In genomic region chr7:82080254-82080924, GRCh38 we compare ENCODE assay signal across 21 cellular contexts.
DNase-seq lines count a peak whose midpoint lies in the region; ATAC-seq, FAIRE-seq and TF ChIP-seq lines count a peak whose summit lies in the region.
"Had no signal": no experiment of that assay in that cellular context is flagged by ENCODE, and none has a peak within 500 bp of the region (broad histone marks: within the 10 kb centered on the region; RNA-seq: fewer than 3 reads in every experiment).

No MANE protein-coding gene starts in this region.

- H3K27ac ChIP-seq in OCI-LY3 (ENCODE audit: low read length) (peak overlapping the region; percentile 30), prostate gland (no peak overlapping the region)
- H3K27ac ChIP-seq: left ventricle myocardium inferior, upper lobe of left lung had no signal

- no peak for TF ChIP-seq CTCF in OCI-LY3 (IDR thresholded peaks at IDR 0.05; ENCODE audit: low read depth, low read length)
- TF ChIP-seq CTCF in prostate gland (IDR thresholded peaks at IDR 0.05) = no peak
- no peak for TF ChIP-seq CTCF in activated CD8-positive, alpha-beta T cell treated with anti-CD3 and anti-CD28 coated beads for 36 hours (IDR thresholded peaks at IDR 0.05)

- H3K27me3 ChIP-seq in OCI-LY3 (ENCODE audit: low read depth, low read length) (no peaks in the 10 kb centered on the region), prostate gland (replicated peaks; ENCODE audit: insufficient read depth) (no peaks in the 10 kb centered on the region)
- H3K27me3 ChIP-seq: upper lobe of left lung had no signal

- no peak overlapping the region for H3K27ac Mint-ChIP-seq in activated CD8-positive, alpha-beta memory T cell treated with anti-CD3 and anti-CD28 coated beads, Interleukin-2, amount 10 ng/mL, durations not matched to agents 7 days and 5 days
- no peak overlapping the region for H3K27ac Mint-ChIP-seq in activated CD8-positive, alpha-beta T cell treated with anti-CD3 and anti-CD28 coated beads for 36 hours
- H3K27ac Mint-ChIP-seq: activated CD4-positive, alpha-beta memory T cell treated with anti-CD3 and anti-CD28 coated beads for 36 hours; dendritic cell treated with granulocyte-macrophage colony-stimulating factor and Interleukin-4, amounts not matched to agents 40 ng/mL and 50 ng/mL, for 4 days; stimulated activated naive CD8-positive, alpha-beta T cell treated with anti-CD3 and anti-CD28 coated beads, Interleukin-15, amount 100 ng/mL, for 72 hours had no signal

- CTCF ChIA-PET in activated CD8-positive, alpha-beta memory T cell treated with anti-CD3 and anti-CD28 coated beads, Interleukin-2, amount 10 ng/mL, durations not matched to agents 7 days and 5 days (lab: Charles Lee) = no interaction called here
- CTCF ChIA-PET in activated CD8-positive, alpha-beta T cell treated with anti-CD3 and anti-CD28 coated beads for 36 hours (lab: Charles Lee) = interaction anchor here (1.1 to 1.2 kb wide), 2 partner anchors 9 to 650 kb away, joined by 3 to 4 read pairs; no protein-coding TSS in a partner anchor

- 59% methylated on average over 4 of the region's 4 CpGs for WGBS in prostate gland

- H3K4me3 Mint-ChIP-seq in activated CD8-positive, alpha-beta memory T cell treated with anti-CD3 and anti-CD28 coated beads, Interleukin-2, amount 10 ng/mL, durations not matched to agents 7 days and 5 days = no peak overlapping the region
- no peak overlapping the region for H3K4me3 Mint-ChIP-seq in activated CD8-positive, alpha-beta T cell treated with anti-CD3 and anti-CD28 coated beads for 36 hours
- H3K4me3 Mint-ChIP-seq: activated CD4-positive, alpha-beta memory T cell treated with anti-CD3 and anti-CD28 coated beads for 36 hours; CD4-positive, CD25-positive, alpha-beta regulatory T cell; dendritic cell treated with granulocyte-macrophage colony-stimulating factor and Interleukin-4, amounts not matched to agents 40 ng/mL and 50 ng/mL, for 4 days; stimulated activated naive CD8-positive, alpha-beta T cell treated with anti-CD3 and anti-CD28 coated beads, Interleukin-15, amount 100 ng/mL, for 72 hours had no signal

- H3K4me2 ChIP-seq in OCI-LY3 (ENCODE audit: low read length) = peak overlapping the region; percentile 58

- no peaks in the 10 kb centered on the region for H3K9me3 ChIP-seq in OCI-LY3 (ENCODE audit: insufficient read depth, low read length)
- no peaks in the 10 kb centered on the region for H3K9me3 ChIP-seq in prostate gland
- H3K9me3 ChIP-seq: left ventricle myocardium inferior, upper lobe of left lung had no signal

- H3K4me3 ChIP-seq in OCI-LY3 (ENCODE audit: low read length) (peak overlapping the region; percentile 45), prostate gland (no peak overlapping the region)
- H3K4me3 ChIP-seq: left ventricle myocardium inferior, upper lobe of left lung had no signal

- peaks cover 2% of the 10 kb centered on the region for H3K9me3 Mint-ChIP-seq in activated CD8-positive, alpha-beta memory T cell treated with anti-CD3 and anti-CD28 coated beads, Interleukin-2, amount 10 ng/mL, durations not matched to agents 7 days and 5 days (ENCODE audit: low read depth)
- H3K9me3 Mint-ChIP-seq in activated CD8-positive, alpha-beta T cell treated with anti-CD3 and anti-CD28 coated beads for 36 hours = no peaks in the 10 kb centered on the region
- H3K9me3 Mint-ChIP-seq: dendritic cell treated with granulocyte-macrophage colony-stimulating factor and Interleukin-4, amounts not matched to agents 40 ng/mL and 50 ng/mL, for 4 days; stimulated activated naive CD8-positive, alpha-beta T cell treated with anti-CD3 and anti-CD28 coated beads, Interleukin-15, amount 100 ng/mL, for 72 hours had no signal

- ATAC-seq in GM18907 (IDR thresholded peaks at IDR 0.05; ENCODE audit: unreplicated experiment) (peak; percentile 46), HG02884 (IDR thresholded peaks at IDR 0.05; ENCODE audit: unreplicated experiment) (peak; percentile 44), sciatic nerve (no peak)
- no peak for ATAC-seq in activated CD8-positive, alpha-beta memory T cell treated with anti-CD3 and anti-CD28 coated beads, Interleukin-2, amount 10 ng/mL, durations not matched to agents 7 days and 5 days
- no peak for ATAC-seq in activated CD8-positive, alpha-beta T cell treated with anti-CD3 and anti-CD28 coated beads for 36 hours
- ATAC-seq: HCT116; right cardiac atrium; stimulated activated naive CD8-positive, alpha-beta T cell treated with anti-CD3 and anti-CD28 coated beads, Interleukin-15, amount 100 ng/mL, for 72 hours had no signal

- no peaks in the 10 kb centered on the region for H3K36me3 Mint-ChIP-seq in activated CD8-positive, alpha-beta memory T cell treated with anti-CD3 and anti-CD28 coated beads, Interleukin-2, amount 10 ng/mL, durations not matched to agents 7 days and 5 days
- H3K36me3 Mint-ChIP-seq in activated CD8-positive, alpha-beta T cell treated with anti-CD3 and anti-CD28 coated beads for 36 hours (ENCODE audit: low read depth) = no peaks in the 10 kb centered on the region
- H3K36me3 Mint-ChIP-seq: activated CD4-positive, alpha-beta memory T cell treated with anti-CD3 and anti-CD28 coated beads for 36 hours; CD4-positive, CD25-positive, alpha-beta regulatory T cell had no signal

- intact Hi-C loops in prostate gland (cut with DNase I) (no loop called here), sciatic nerve (cut with DNase I) (no loop called here)
- intact Hi-C loops in activated CD8-positive, alpha-beta T cell treated with anti-CD3 and anti-CD28 coated beads for 36 hours (cut with micrococcal nuclease) = no loop called here

- peak; percentile 23 for FAIRE-seq in G401.6 (lab: Jason Lieb, UNC)

- POLR2A ChIA-PET in activated CD8-positive, alpha-beta T cell treated with anti-CD3 and anti-CD28 coated beads for 36 hours (lab: Charles Lee) = no interaction called here

- H3K4me1 ChIP-seq in OCI-LY3 (ENCODE audit: low read length) (peaks cover 36% of the 10 kb centered on the region), prostate gland (replicated peaks) (no peaks in the 10 kb centered on the region)
- H3K4me1 ChIP-seq: upper lobe of left lung had no signal

- H4K20me1 ChIP-seq in OCI-LY3 (ENCODE audit: insufficient read depth, low read length) = no peaks in the 10 kb centered on the region

- no peak for DNase-seq in activated CD8-positive, alpha-beta memory T cell treated with anti-CD3 and anti-CD28 coated beads, Interleukin-2, amount 10 ng/mL, durations not matched to agents 7 days and 5 days
- DNase-seq in prostate gland (ENCODE audit: low spot score) = no peak
- DNase-seq in sciatic nerve (ENCODE audit: low spot score) = no peak
- DNase-seq in activated CD8-positive, alpha-beta T cell treated with anti-CD3 and anti-CD28 coated beads for 36 hours = no peak
- DNase-seq: activated CD4-positive, alpha-beta memory T cell treated with anti-CD3 and anti-CD28 coated beads for 36 hours; activated T-cell treated with anti-CD3 and anti-CD28 coated beads, Interleukin-2, amount 50 U/mL, for 48 hours; CD4-positive, CD25-positive, alpha-beta regulatory T cell; KG1; left ventricle myocardium inferior; NCI-H1105; NCI-H748 treated with DMSO at 0.1 percent for 48 hours; nucleus accumbens; right cardiac atrium; stimulated activated naive CD8-positive, alpha-beta T cell treated with anti-CD3 and anti-CD28 coated beads, Interleukin-15, amount 100 ng/mL, for 72 hours; upper lobe of left lung had no signal

- H3K36me3 ChIP-seq in OCI-LY3 (replicated peaks; ENCODE audit: low read depth, low read length) (peaks cover 4% of the 10 kb centered on the region), prostate gland (no peaks in the 10 kb centered on the region)
- H3K36me3 ChIP-seq: upper lobe of left lung had no signal

- H3K79me2 ChIP-seq in OCI-LY3 (ENCODE audit: low read length) = no peaks in the 10 kb centered on the region

- no peak for TF ChIP-seq POLR2A in prostate gland (IDR thresholded peaks at IDR 0.05)

- H3K4me1 Mint-ChIP-seq in activated CD8-positive, alpha-beta memory T cell treated with anti-CD3 and anti-CD28 coated beads, Interleukin-2, amount 10 ng/mL, durations not matched to agents 7 days and 5 days = no peaks in the 10 kb centered on the region
- H3K4me1 Mint-ChIP-seq in activated CD8-positive, alpha-beta T cell treated with anti-CD3 and anti-CD28 coated beads for 36 hours (ENCODE audit: low read depth) = no peaks in the 10 kb centered on the region
- H3K4me1 Mint-ChIP-seq: CD4-positive, CD25-positive, alpha-beta regulatory T cell; stimulated activated naive CD8-positive, alpha-beta T cell treated with anti-CD3 and anti-CD28 coated beads, Interleukin-15, amount 100 ng/mL, for 72 hours had no signal

- no peaks in the 10 kb centered on the region for H3K27me3 Mint-ChIP-seq in activated CD8-positive, alpha-beta memory T cell treated with anti-CD3 and anti-CD28 coated beads, Interleukin-2, amount 10 ng/mL, durations not matched to agents 7 days and 5 days
- no peaks in the 10 kb centered on the region for H3K27me3 Mint-ChIP-seq in activated CD8-positive, alpha-beta T cell treated with anti-CD3 and anti-CD28 coated beads for 36 hours
- H3K27me3 Mint-ChIP-seq: activated CD4-positive, alpha-beta memory T cell treated with anti-CD3 and anti-CD28 coated beads for 36 hours; CD4-positive, CD25-positive, alpha-beta regulatory T cell; dendritic cell treated with granulocyte-macrophage colony-stimulating factor and Interleukin-4, amounts not matched to agents 40 ng/mL and 50 ng/mL, for 4 days; stimulated activated naive CD8-positive, alpha-beta T cell treated with anti-CD3 and anti-CD28 coated beads, Interleukin-15, amount 100 ng/mL, for 72 hours had no signal

- no peak overlapping the region for H2AFZ ChIP-seq in OCI-LY3 (ENCODE audit: low read depth, low read length)

- H3K9ac ChIP-seq in OCI-LY3 (ENCODE audit: low read length) = peak overlapping the region; percentile 8; the same call in 1 of the 2 replicates

Comparison
In these comparisons a context has a peak if more than half of its experiments do, and no peak if none do; other contexts are left out.
1. ATAC-seq: peak in GM18907 (single experiment) and HG02884 (single experiment); none in activated CD8-positive, alpha-beta memory T cell treated with anti-CD3 and anti-CD28 coated beads, Interleukin-2, amount 10 ng/mL, durations not matched to agents 7 days and 5 days (single experiment), sciatic nerve (single experiment) and activated CD8-positive, alpha-beta T cell treated with anti-CD3 and anti-CD28 coated beads for 36 hours (single experiment).